Comparison of ENCODE assay signal across 25 cellular contexts in genomic region chr19:29477831-29478577, GRCh38. TPM values are rescaled to one million over a fixed set of nuclear protein-coding genes. Genes with fewer than 3 reads are reported as not detected.
"Had no signal": no experiment of that assay in that cellular context is flagged by ENCODE, and none has a peak within 500 bp of the region (broad histone marks: within the 10 kb centered on the region; RNA-seq: fewer than 3 reads in every experiment).

No MANE protein-coding gene starts in this region.

- H3K27ac ChIP-seq: ascending aorta, cardiac muscle cell, heart right ventricle, left lung, lower lobe of right lung, pancreas, prostate gland, sigmoid colon, thoracic aorta had no signal

- ATAC-seq: activated CD8-positive, alpha-beta T cell treated with anti-CD3 and anti-CD28 coated beads for 36 hours; activated T-cell treated with anti-CD3 and anti-CD28 coated beads, Interleukin-2, amount 50 U/mL, for 72 hours; effector memory CD8-positive, alpha-beta T cell; left lung; lower lobe of right lung; pancreas had no signal

- DNase-seq: activated CD4-positive, alpha-beta T cell treated with anti-CD3 and anti-CD28 coated beads for 4 hours; activated CD4-positive, CD25-positive, alpha-beta regulatory T cell; activated naive CD4-positive, alpha-beta T cell treated with Interleukin-2 at 50 U/mL for 16 hours; activated T-cell treated with anti-CD3 and anti-CD28 coated beads for 4 hours; cortex of kidney; effector memory CD8-positive, alpha-beta T cell; foreskin fibroblast; heart right ventricle; lower lobe of right lung; naive B cell; sigmoid colon; small intestine; stimulated activated CD4-positive, alpha-beta T cell treated with anti-CD3 and anti-CD28 coated beads, Interleukin-4, amount 100 ng/mL, for 24 hours had no signal

- H3K27me3 ChIP-seq: ascending aorta, cardiac muscle cell had no signal

- H3K36me3 ChIP-seq: ascending aorta, cardiac muscle cell, heart right ventricle, left lung, lower lobe of right lung, pancreas, prostate gland, sigmoid colon, thoracic aorta had no signal

- H3K4me1 ChIP-seq: ascending aorta, heart right ventricle, left lung, lower lobe of right lung, pancreas, prostate gland had no signal

- H3K4me3 ChIP-seq: ascending aorta, cardiac muscle cell, heart right ventricle, left lung, lower lobe of right lung, pancreas, prostate gland, sigmoid colon, thoracic aorta had no signal

RNA-seq across cellular contexts. Expression of gene VSTM2B, which starts 47.8 kb away (rescaled TPM):
- total RNA-seq: activated CD8-positive, alpha-beta T cell treated with anti-CD3 and anti-CD28 coated beads for 36 hours; activated T-cell treated with anti-CD3 and anti-CD28 coated beads, Interleukin-2, amount 50 U/mL, for 72 hours; ascending aorta; endothelial cell of umbilical vein; heart right ventricle; left lung; lower lobe of right lung; pancreas; prostate gland; subcutaneous adipose tissue; T-helper 1 cell treated with Interleukin-12 subunit alpha and Interleukin-12 subunit beta and Interleukin-4 antibody, amounts not matched to agents 30 ng/mL and 1 ng/mL, for 36 hours; thoracic aorta had no signal
- polyA plus RNA-seq: cardiac muscle cell, endothelial cell of umbilical vein, esophagus, heart right ventricle, sigmoid colon had no signal
